Comparison of ENCODE assay signal across 9 cellular contexts in the genomic region with DNA sequence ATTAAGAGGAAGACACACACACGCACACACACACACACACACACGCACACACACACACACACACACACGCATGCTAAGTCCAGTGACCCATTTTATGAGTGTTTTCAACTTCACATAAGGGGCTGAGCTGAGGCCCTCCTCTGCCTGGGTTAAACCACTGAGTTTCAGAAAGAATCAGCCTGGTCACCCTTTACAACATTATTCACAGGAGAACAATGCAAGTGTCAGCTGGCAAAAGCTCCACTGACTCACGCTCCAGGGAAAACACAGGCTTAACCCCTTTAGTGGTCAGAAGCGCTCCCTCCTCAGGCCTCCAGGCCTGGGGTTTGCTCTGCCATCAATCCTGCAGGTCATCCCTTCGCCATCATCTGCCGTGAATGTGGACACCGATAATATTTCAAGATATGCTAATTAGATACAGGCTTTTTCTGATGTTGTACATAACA. TPM values are rescaled to one million over a fixed set of nuclear protein-coding genes. Genes with fewer than 3 reads are reported as not detected.
DNase-seq lines count a peak whose midpoint lies in the region; ATAC-seq and TF ChIP-seq lines count a peak whose summit lies in the region.
"Had no signal": no experiment of that assay in that cellular context is flagged by ENCODE, and none has a peak within 500 bp of the region (broad histone marks: within the 10 kb centered on the region; RNA-seq: fewer than 3 reads in every experiment).

No MANE protein-coding gene starts in this region.

- peak overlapping the region in 1 of 2 donors; percentile 60 for H3K27ac ChIP-seq in left lung

- no peaks in the 10 kb centered on the region for H3K27me3 ChIP-seq in left lung

- ATAC-seq in left lung (peak; percentile 87), HG03280 (IDR thresholded peaks at IDR 0.05; ENCODE audit: unreplicated experiment) (no peak)

- DNase-seq in HPDE6-E6E7 (ENCODE audit: extremely low spot score) (peak; percentile 86), choroid plexus epithelial cell (ENCODE audit: low read depth) (peak; percentile 96), left lung (peak; percentile 7 to 49), superior temporal gyrus (ENCODE audit: extremely low spot score) (peak; percentile 92), GM20000 (ENCODE audit: low spot score) (no peak)
- no peak for DNase-seq in activated T-helper 2 cell treated with anti-CD3 and anti-CD28 coated beads, Interferon-gamma antibody, Interleukin-2, Interleukin-4, amounts not matched to agents 10 μg/mL and 5 μg/mL and 100 μg/mL, durations not matched to agents 14 hours and 24 hours and 36 hours (ENCODE audit: low spot score)
- no peak for DNase-seq in activated CD4-positive, alpha-beta T cell treated with anti-CD3 and anti-CD28 coated beads, Interleukin-2, amount 10 ng/mL, durations not matched to agents 24 days and 14 days

- H3K4me3 ChIP-seq in choroid plexus epithelial cell (ENCODE audit: low read depth, low read length) = no peak overlapping the region
- H3K4me3 ChIP-seq in left lung = no peak overlapping the region

- peaks cover 0 to 81% of the 10 kb centered on the region in 2 donors for H3K36me3 ChIP-seq in left lung

- H3K4me1 ChIP-seq in left lung = peaks cover 5 to 17% of the 10 kb centered on the region in 2 donors

- no peaks in the 10 kb centered on the region for H3K9me3 ChIP-seq in left lung

- peaks cover 4% of the 10 kb centered on the region for H3K4me1 Mint-ChIP-seq in activated T-helper 2 cell treated with anti-CD3 and anti-CD28 coated beads, Interferon-gamma antibody, Interleukin-2, Interleukin-4, amounts not matched to agents 10 μg/mL and 5 μg/mL and 100 μg/mL, durations not matched to agents 14 hours and 24 hours and 36 hours (ENCODE audit: low read depth)
- peaks cover 5% of the 10 kb centered on the region for H3K4me1 Mint-ChIP-seq in activated CD4-positive, alpha-beta T cell treated with anti-CD3 and anti-CD28 coated beads, Interleukin-2, amount 10 ng/mL, durations not matched to agents 24 days and 14 days

- no peak overlapping the region for H3K27ac Mint-ChIP-seq in activated T-helper 2 cell treated with anti-CD3 and anti-CD28 coated beads, Interferon-gamma antibody, Interleukin-2, Interleukin-4, amounts not matched to agents 10 μg/mL and 5 μg/mL and 100 μg/mL, durations not matched to agents 14 hours and 24 hours and 36 hours
- no peak overlapping the region for H3K27ac Mint-ChIP-seq in activated CD4-positive, alpha-beta T cell treated with anti-CD3 and anti-CD28 coated beads, Interleukin-2, amount 10 ng/mL, durations not matched to agents 24 days and 14 days
- H3K27ac Mint-ChIP-seq: activated T-helper 1 cell treated with anti-CD3 and anti-CD28 coated beads, Interleukin-12 subunit alpha, Interleukin-12 subunit beta, Interleukin-2, Interleukin-4 antibody, amounts not matched to agents 30 ng/mL and 10 ng/mL and 1 ng/mL, durations not matched to agents 14 hours and 24 hours and 36 hours had no signal

- intact Hi-C loops in left lung (cut with DNase I) = no loop called here
- intact Hi-C loops in activated T-helper 2 cell treated with anti-CD3 and anti-CD28 coated beads, Interferon-gamma antibody, Interleukin-2, Interleukin-4, amounts not matched to agents 10 μg/mL and 5 μg/mL and 100 μg/mL, durations not matched to agents 14 hours and 24 hours and 36 hours (cut with micrococcal nuclease) = no loop called here
- intact Hi-C loops in activated CD4-positive, alpha-beta T cell treated with anti-CD3 and anti-CD28 coated beads, Interleukin-2, amount 10 ng/mL, durations not matched to agents 24 days and 14 days (cut with micrococcal nuclease) = no loop called here

- no peaks in the 10 kb centered on the region for H3K9me3 Mint-ChIP-seq in activated T-helper 2 cell treated with anti-CD3 and anti-CD28 coated beads, Interferon-gamma antibody, Interleukin-2, Interleukin-4, amounts not matched to agents 10 μg/mL and 5 μg/mL and 100 μg/mL, durations not matched to agents 14 hours and 24 hours and 36 hours
- H3K9me3 Mint-ChIP-seq in activated CD4-positive, alpha-beta T cell treated with anti-CD3 and anti-CD28 coated beads, Interleukin-2, amount 10 ng/mL, durations not matched to agents 24 days and 14 days = no peaks in the 10 kb centered on the region
- H3K9me3 Mint-ChIP-seq: activated T-helper 1 cell treated with anti-CD3 and anti-CD28 coated beads, Interleukin-12 subunit alpha, Interleukin-12 subunit beta, Interleukin-2, Interleukin-4 antibody, amounts not matched to agents 30 ng/mL and 10 ng/mL and 1 ng/mL, durations not matched to agents 14 hours and 24 hours and 36 hours had no signal

- peaks cover 6% of the 10 kb centered on the region for H3K36me3 Mint-ChIP-seq in activated T-helper 2 cell treated with anti-CD3 and anti-CD28 coated beads, Interferon-gamma antibody, Interleukin-2, Interleukin-4, amounts not matched to agents 10 μg/mL and 5 μg/mL and 100 μg/mL, durations not matched to agents 14 hours and 24 hours and 36 hours (ENCODE audit: low read depth)
- H3K36me3 Mint-ChIP-seq in activated CD4-positive, alpha-beta T cell treated with anti-CD3 and anti-CD28 coated beads, Interleukin-2, amount 10 ng/mL, durations not matched to agents 24 days and 14 days (ENCODE audit: low read depth) = peaks cover 9% of the 10 kb centered on the region

- TF ChIP-seq CTCF in choroid plexus epithelial cell (conservative IDR thresholded peaks at IDR 0.05; ENCODE audit: low read depth, low read length) (peak; percentile 52), left lung (IDR thresholded peaks at IDR 0.05) (no peak), GM20000 (IDR thresholded peaks at IDR 0.05; ENCODE audit: extremely low read depth, missing control alignments) (no peak)

- H3K27me3 Mint-ChIP-seq in activated T-helper 2 cell treated with anti-CD3 and anti-CD28 coated beads, Interferon-gamma antibody, Interleukin-2, Interleukin-4, amounts not matched to agents 10 μg/mL and 5 μg/mL and 100 μg/mL, durations not matched to agents 14 hours and 24 hours and 36 hours (ENCODE audit: low read depth) = no peaks in the 10 kb centered on the region
- H3K27me3 Mint-ChIP-seq in activated CD4-positive, alpha-beta T cell treated with anti-CD3 and anti-CD28 coated beads, Interleukin-2, amount 10 ng/mL, durations not matched to agents 24 days and 14 days = no peaks in the 10 kb centered on the region

- H3K4me3 Mint-ChIP-seq in activated T-helper 2 cell treated with anti-CD3 and anti-CD28 coated beads, Interferon-gamma antibody, Interleukin-2, Interleukin-4, amounts not matched to agents 10 μg/mL and 5 μg/mL and 100 μg/mL, durations not matched to agents 14 hours and 24 hours and 36 hours (ENCODE audit: low read depth) = no peak overlapping the region
- no peak overlapping the region for H3K4me3 Mint-ChIP-seq in activated CD4-positive, alpha-beta T cell treated with anti-CD3 and anti-CD28 coated beads, Interleukin-2, amount 10 ng/mL, durations not matched to agents 24 days and 14 days
- H3K4me3 Mint-ChIP-seq: activated T-helper 1 cell treated with anti-CD3 and anti-CD28 coated beads, Interleukin-12 subunit alpha, Interleukin-12 subunit beta, Interleukin-2, Interleukin-4 antibody, amounts not matched to agents 30 ng/mL and 10 ng/mL and 1 ng/mL, durations not matched to agents 14 hours and 24 hours and 36 hours had no signal

RNA-seq across cellular contexts. Expression of gene ACOX3, which starts 46.9 kb away (rescaled TPM):
- total RNA-seq in left lung = 10 to 100 TPM; 22.5 to 31.7 TPM
- total RNA-seq in activated T-helper 2 cell treated with anti-CD3 and anti-CD28 coated beads, Interferon-gamma antibody, Interleukin-2, Interleukin-4, amounts not matched to agents 10 μg/mL and 5 μg/mL and 100 μg/mL, durations not matched to agents 14 hours and 24 hours and 36 hours = 28.4 and 29.9 TPM in 2 replicates
- total RNA-seq in activated CD4-positive, alpha-beta T cell treated with anti-CD3 and anti-CD28 coated beads, Interleukin-2, amount 10 ng/mL, durations not matched to agents 24 days and 14 days = 20.5 and 23.0 TPM in 2 replicates

RNA-seq across cellular contexts. Expression of gene TRMT44, which starts 47.0 kb away (rescaled TPM):
- 10 to 100 TPM; 15.0 to 18.7 TPM for total RNA-seq in left lung
- 25.6 and 28.2 TPM in 2 replicates for total RNA-seq in activated T-helper 2 cell treated with anti-CD3 and anti-CD28 coated beads, Interferon-gamma antibody, Interleukin-2, Interleukin-4, amounts not matched to agents 10 μg/mL and 5 μg/mL and 100 μg/mL, durations not matched to agents 14 hours and 24 hours and 36 hours
- 35.7 and 38.5 TPM in 2 replicates for total RNA-seq in activated CD4-positive, alpha-beta T cell treated with anti-CD3 and anti-CD28 coated beads, Interleukin-2, amount 10 ng/mL, durations not matched to agents 24 days and 14 days

Comparison
In these comparisons a context has a peak if more than half of its experiments do, and no peak if none do; other contexts are left out.
1. DNase-seq: peak in HPDE6-E6E7 (single experiment), choroid plexus epithelial cell (single experiment), left lung (2 of 2) and superior temporal gyrus (single experiment); none in activated T-helper 2 cell treated with anti-CD3 and anti-CD28 coated beads, Interferon-gamma antibody, Interleukin-2, Interleukin-4, amounts not matched to agents 10 μg/mL and 5 μg/mL and 100 μg/mL, durations not matched to agents 14 hours and 24 hours and 36 hours (single experiment), activated CD4-positive, alpha-beta T cell treated with anti-CD3 and anti-CD28 coated beads, Interleukin-2, amount 10 ng/mL, durations not matched to agents 24 days and 14 days (single experiment) and GM20000 (single experiment).